ENCODE assay signal across 8 cellular contexts in genomic region chr22:33918676-33919590, GRCh38. TPM values are rescaled to one million over a fixed set of nuclear protein-coding genes. Genes with fewer than 3 reads are reported as not detected.
DNase-seq lines count a peak whose midpoint lies in the region; ATAC-seq and TF ChIP-seq lines count a peak whose summit lies in the region.

No MANE protein-coding gene starts in this region.

- peak overlapping the region; percentile 90 for H3K4me3 ChIP-seq in suprapubic skin

- H3K9me3 ChIP-seq in suprapubic skin = no peaks in the 10 kb centered on the region

- H3K36me3 Mint-ChIP-seq in activated naive CD4-positive, alpha-beta T cell treated with anti-CD3 and anti-CD28 coated beads for 36 hours (ENCODE audit: low read depth) = peaks cover 2% of the 10 kb centered on the region

- no peak for TF ChIP-seq POLR2A in suprapubic skin (IDR thresholded peaks at IDR 0.05)

- CTCF ChIA-PET in activated naive CD4-positive, alpha-beta T cell treated with anti-CD3 and anti-CD28 coated beads for 36 hours (lab: Charles Lee) = interaction anchor here (0.6 kb wide), 1 partner anchor 339 kb away, joined by 3 read pairs; no protein-coding TSS in a partner anchor

- intact Hi-C loops in activated naive CD4-positive, alpha-beta T cell treated with anti-CD3 and anti-CD28 coated beads for 36 hours (cut with micrococcal nuclease) = loop anchor here (5.0 kb wide), 1 partner anchor 402 kb away; no protein-coding TSS in a partner anchor

- no peak for DNase-seq in activated naive CD4-positive, alpha-beta T cell treated with anti-CD3 and anti-CD28 coated beads for 36 hours
- DNase-seq in activated naive CD4-positive, alpha-beta T cell (lab: John Stamatoyannopoulos, UW) = no peak
- DNase-seq in astrocyte of the hippocampus (ENCODE audit: low read depth, low spot score) (peak; percentile 45), left kidney (ENCODE audit: low read depth, low spot score) (peak; percentile 28), suprapubic skin (ENCODE audit: low spot score in 2 of 2) (no peak), OCI-M1 (lab: John Stamatoyannopoulos, UW) (no peak), midbrain (lab: John Stamatoyannopoulos, UW) (no peak)

- peaks cover 38% of the 10 kb centered on the region for H3K4me1 ChIP-seq in suprapubic skin

- H3K27me3 Mint-ChIP-seq in activated naive CD4-positive, alpha-beta T cell treated with anti-CD3 and anti-CD28 coated beads for 36 hours (ENCODE audit: low read depth) = peaks cover 67% of the 10 kb centered on the region

- peaks cover 19% of the 10 kb centered on the region for H3K4me1 Mint-ChIP-seq in activated naive CD4-positive, alpha-beta T cell treated with anti-CD3 and anti-CD28 coated beads for 36 hours (ENCODE audit: low read depth)

- no peak overlapping the region for H3K27ac ChIP-seq in suprapubic skin

- no peaks in the 10 kb centered on the region for H3K36me3 ChIP-seq in suprapubic skin

- H3K4me3 Mint-ChIP-seq in activated naive CD4-positive, alpha-beta T cell treated with anti-CD3 and anti-CD28 coated beads for 36 hours = peak overlapping the region; percentile 47

- H3K9me3 Mint-ChIP-seq in activated naive CD4-positive, alpha-beta T cell treated with anti-CD3 and anti-CD28 coated beads for 36 hours = no peaks in the 10 kb centered on the region

- H3K27me3 ChIP-seq in suprapubic skin = no peaks in the 10 kb centered on the region

- TF ChIP-seq EP300 in suprapubic skin (IDR thresholded peaks at IDR 0.05) = no peak

- 49% methylated on average over 13 of the region's 13 CpGs for WGBS in suprapubic skin

- TF ChIP-seq CTCF in suprapubic skin (IDR thresholded peaks at IDR 0.05) = no peak

- ATAC-seq in HG02938 (IDR thresholded peaks at IDR 0.05; ENCODE audit: unreplicated experiment) = no peak

- no peak overlapping the region for H3K27ac Mint-ChIP-seq in activated naive CD4-positive, alpha-beta T cell treated with anti-CD3 and anti-CD28 coated beads for 36 hours

RNA-seq across cellular contexts. Expression of gene LARGE1, which starts 1.3 kb away (rescaled TPM):
- total RNA-seq in activated naive CD4-positive, alpha-beta T cell treated with anti-CD3 and anti-CD28 coated beads for 36 hours = 1 to 10 TPM in 1 of 2 experiments, under 1 TPM in 1; 0.69 to 1.1 TPM
- 10 to 100 TPM; 12.1 to 41.6 (median 21.1) TPM for total RNA-seq in suprapubic skin

Comparison
In these comparisons a context has a peak if more than half of its experiments do, and no peak if none do; other contexts are left out.
1. DNase-seq: peak in astrocyte of the hippocampus (single experiment) and left kidney (single experiment); none in activated naive CD4-positive, alpha-beta T cell treated with anti-CD3 and anti-CD28 coated beads for 36 hours (single experiment), activated naive CD4-positive, alpha-beta T cell (0 of 4), suprapubic skin (0 of 2), OCI-M1 (single experiment) and midbrain (single experiment).
2. RNA of gene LARGE1, which starts 1.3 kb away (total RNA-seq): 12.1 to 41.6 TPM in suprapubic skin; 0.69 to 1.1 TPM in activated naive CD4-positive, alpha-beta T cell treated with anti-CD3 and anti-CD28 coated beads for 36 hours; every median in the first group is over 4 times any median in the second.